Comparison of ENCODE assay signal across 1 cellular context in genomic region chr10:132770061-132771021, GRCh38.
TF ChIP-seq lines count a peak whose summit lies in the region.

No MANE protein-coding gene starts in this region.

TF ChIP-seq in HepG2, 621 proteins besides CTCF, POLR2A, EP300 and RAD21:
- TF ChIP-seq SP5 (CRISPR knock-in tag; IDR thresholded peaks at IDR 0.05; ENCODE audit: borderline replicate concordance, low read depth) (no peak), ELK4 (CRISPR knock-in tag; IDR thresholded peaks at IDR 0.05; ENCODE audit: borderline replicate concordance) (no peak), PPARG (CRISPR knock-in tag; conservative IDR thresholded peaks at IDR 0.05) (no peak), AGO2 (optimal IDR thresholded peaks at IDR 0.05; ENCODE audit: low read depth, low read length) (peak; percentile 38)
TF ChIP-seq in HepG2: peak in this region for 1.
